8 cellular contexts compared by ENCODE assay signal in genomic region chr16:74296120-74296464, GRCh38. TPM values are rescaled to one million over a fixed set of nuclear protein-coding genes. Genes with fewer than 3 reads are reported as not detected.
DNase-seq lines count a peak whose midpoint lies in the region; ATAC-seq and TF ChIP-seq lines count a peak whose summit lies in the region.

No MANE protein-coding gene starts in this region.

- no peak for TF ChIP-seq POLR2A in Peyer's patch (IDR thresholded peaks at IDR 0.05)

- peak; percentile 7 for ATAC-seq in HG02840 (IDR thresholded peaks at IDR 0.05; ENCODE audit: low FRiP score, unreplicated experiment)

- peak overlapping the region; percentile 74 to 87 (median 83) for H3K4me3 ChIP-seq in Peyer's patch

- in situ Hi-C loops in ACHN (cut with HindIII; ENCODE audit: low pct_ligation_motif_present, low pct_unique_long_range_greater_than_20kb, low sequenced_read_pairs) = no loop called here

- H3K9me3 ChIP-seq in Peyer's patch = no peaks in the 10 kb centered on the region

- peak overlapping the region; percentile 97 for H3K27ac Mint-ChIP-seq in osteocyte (ENCODE audit: unreplicated experiment)

- peak overlapping the region; percentile 93 for H3K4me3 Mint-ChIP-seq in osteocyte (ENCODE audit: unreplicated experiment)

- TF ChIP-seq CTCF in Peyer's patch (IDR thresholded peaks at IDR 0.05) (peak in 1 of 6 experiments; percentile 12), osteocyte (IDR thresholded peaks at IDR 0.05) (no peak)

- H3K27ac ChIP-seq in Peyer's patch = peak overlapping the region; percentile 89 to 94 (median 93)
- peak overlapping the region; percentile 84 for H3K27ac ChIP-seq in epithelial cell of prostate

- no peaks in the 10 kb centered on the region for H3K27me3 Mint-ChIP-seq in osteocyte (ENCODE audit: unreplicated experiment)

- peaks cover 3% of the 10 kb centered on the region for H3K9me3 Mint-ChIP-seq in osteocyte (ENCODE audit: unreplicated experiment)

- peaks cover 25% of the 10 kb centered on the region for H3K4me1 Mint-ChIP-seq in osteocyte (ENCODE audit: unreplicated experiment)

- H3K36me3 Mint-ChIP-seq in osteocyte (ENCODE audit: unreplicated experiment) = peaks cover 14% of the 10 kb centered on the region

- H3K4me1 ChIP-seq in Peyer's patch = peaks cover 0 to 20% (median 0%) of the 10 kb centered on the region in 4 donors

- no peaks in the 10 kb centered on the region for H3K27me3 ChIP-seq in Peyer's patch

- DNase-seq in NCI-H2107 treated with DMSO at 0.1 percent for 48 hours (lab: John Stamatoyannopoulos, UW; ENCODE audit: unreplicated experiment) = peak; percentile 62
- no peak for DNase-seq in NCI-H2107 (lab: John Stamatoyannopoulos, UW)
- DNase-seq in Peyer's patch = no peak
- no peak for DNase-seq in epithelial cell of prostate (ENCODE audit: low read depth, low spot score)
- DNase-seq in osteocyte (ENCODE audit: extremely low spot score, unreplicated experiment) = no peak
- DNase-seq in ACHN = no peak
- DNase-seq in NCI-H187 treated with DMSO at 0.1 percent for 48 hours (lab: John Stamatoyannopoulos, UW) = no peak

- H3K36me3 ChIP-seq in Peyer's patch = peaks cover 0 to 18% (median 0%) of the 10 kb centered on the region in 3 donors

RNA-seq across cellular contexts. Expression of gene PSMD7, which starts 0.5 kb away (rescaled TPM):
- total RNA-seq in Peyer's patch (10 to 100 TPM; 43.3 to 62.5 (median 53.9) TPM), osteocyte (82.5 and 85.3 TPM in 2 replicates)
